ENCODE assay signal across 8 cellular contexts in genomic region chr13:111153279-111153976, GRCh38. TPM values are rescaled to one million over a fixed set of nuclear protein-coding genes. Genes with fewer than 3 reads are reported as not detected.
DNase-seq lines count a peak whose midpoint lies in the region; ATAC-seq, FAIRE-seq and TF ChIP-seq lines count a peak whose summit lies in the region.

No MANE protein-coding gene starts in this region.

- H3K27me3 ChIP-seq in adrenal gland (no peaks in the 10 kb centered on the region), upper lobe of right lung (no peaks in the 10 kb centered on the region)

- peak; percentile 80 for TF ChIP-seq POLR2A in GM12891 (IDR thresholded peaks at IDR 0.05; ENCODE audit: low read depth, low read length)
- TF ChIP-seq POLR2A in adrenal gland (IDR thresholded peaks at IDR 0.05) = peak; percentile 90 to 94

- DNase-seq in GM12891 (ENCODE audit: insufficient read length, low spot score) (peak; percentile 93), NCI-H128 (lab: John Stamatoyannopoulos, UW; ENCODE audit: unreplicated experiment) (peak; percentile 79), SW480 (ENCODE audit: low spot score) (peak; percentile 90), adrenal gland (peak; percentile 90 to 96 (median 92)), left cardiac atrium (peak; percentile 93), posterior vena cava (ENCODE audit: low spot score) (peak; percentile 99), upper lobe of right lung (peak; percentile 97)

- intact Hi-C loops in adrenal gland (cut with DNase I) = loop anchor here in 1 of 2 donors (5.0 kb wide), 1 partner anchor 64 kb away; no protein-coding TSS in a partner anchor
- intact Hi-C loops in left cardiac atrium (cut with DNase I) = loop anchor here in 1 of 2 donors (2.0 kb wide), 1 partner anchor 65 kb away; no protein-coding TSS in a partner anchor
- intact Hi-C loops in posterior vena cava (cut with DNase I) = loop anchor here (5.0 to 10.0 kb wide), 2 partner anchors 61 to 64 kb away; no protein-coding TSS in a partner anchor
- intact Hi-C loops in upper lobe of right lung (cut with DNase I) = no loop called here

- H3K27ac ChIP-seq in adrenal gland = peak overlapping the region; percentile 83 to 100 (median 97)
- H3K27ac ChIP-seq in upper lobe of right lung = peak overlapping the region; percentile 98

- H3K36me3 ChIP-seq in adrenal gland (replicated peaks in 1 of 2) = no peaks in the 10 kb centered on the region
- no peaks in the 10 kb centered on the region for H3K36me3 ChIP-seq in upper lobe of right lung

- no peaks in the 10 kb centered on the region for H3K9me3 ChIP-seq in adrenal gland (replicated peaks in 1 of 3)
- no peaks in the 10 kb centered on the region for H3K9me3 ChIP-seq in upper lobe of right lung

- TF ChIP-seq CTCF in adrenal gland (IDR thresholded peaks at IDR 0.05) (peak in 2 of 6 experiments; percentile 7 to 34), upper lobe of right lung (IDR thresholded peaks at IDR 0.05) (no peak)

- peak; percentile 94 for FAIRE-seq in GM12891 (lab: Jason Lieb, UNC)

- H3K4me1 ChIP-seq in adrenal gland (replicated peaks in 1 of 2) = peaks cover 23 to 49% of the 10 kb centered on the region in 2 donors
- peaks cover 20% of the 10 kb centered on the region for H3K4me1 ChIP-seq in upper lobe of right lung

- H3K4me3 ChIP-seq in adrenal gland (peak overlapping the region; percentile 3 to 87 (median 68)), upper lobe of right lung (peak overlapping the region; percentile 81)

- 0 to 1% (median 1%) methylated on average over 34 to 84 of the region's 84 CpGs for WGBS in adrenal gland, 4 donors

- ATAC-seq in HG02763 (IDR thresholded peaks at IDR 0.05; ENCODE audit: unreplicated experiment) (peak; percentile 85), left cardiac atrium (peak; percentile 97 to 98), upper lobe of right lung (peak; percentile 97)

TF ChIP-seq in GM12891, 5 proteins besides CTCF, POLR2A, EP300 and RAD21:
- peak; percentile 65 for TF ChIP-seq TAF1 (IDR thresholded peaks at IDR 0.05; ENCODE audit: low read depth, low read length)
- no peak for TF ChIP-seq SPI1 (IDR thresholded peaks at IDR 0.05; ENCODE audit: low read depth, low read length)
- TF ChIP-seq PAX5 (IDR thresholded peaks at IDR 0.05; ENCODE audit: insufficient read depth, low read length, severe bottlenecking) = no peak
- TF ChIP-seq POLR2AphosphoS5 (IDR thresholded peaks at IDR 0.05; ENCODE audit: low read depth, low read length) = peak; percentile 81
- TF ChIP-seq POU2F2 (IDR thresholded peaks at IDR 0.05; ENCODE audit: low read depth, low read length) = no peak; the same call in 1 of the 2 replicates

RNA-seq across cellular contexts. Expression of gene ARHGEF7, which starts 38.3 kb away (rescaled TPM):
- 62.9 TPM for polyA plus RNA-seq in GM12891 (2012; ENCODE audit: low read depth, missing spikeins)
- total RNA-seq in adrenal gland (10 to 100 TPM; 25.3 to 69.3 (median 57.6) TPM), left cardiac atrium (10 to 100 TPM; 34.8 to 45.5 TPM), posterior vena cava (10 to 100 TPM; 61.7 to 76.0 TPM), upper lobe of right lung (63.2 TPM)
- polyA plus RNA-seq in adrenal gland = 10 to 100 TPM; 34.5 to 36.5 (median 36.1) TPM

Comparison
In these comparisons a context has a peak if more than half of its experiments do, and no peak if none do; other contexts are left out.
1. Peak in every context shown above with its lines: DNase-seq, ATAC-seq, H3K4me3 ChIP-seq and H3K27ac ChIP-seq.